In genomic region chr13:25778808-25779207, GRCh38 we compare ENCODE assay signal across 15 cellular contexts.
"Had no signal": no experiment of that assay in that cellular context is flagged by ENCODE, and none has a peak within 500 bp of the region (broad histone marks: within the 10 kb centered on the region; RNA-seq: fewer than 3 reads in every experiment).

No MANE protein-coding gene starts in this region.

- ATAC-seq: activated naive CD8-positive, alpha-beta T cell treated with anti-CD3 and anti-CD28 coated beads, Interleukin-2, amount 50 U/mL, for 24 hours; left lung; naive thymus-derived CD8-positive, alpha-beta T cell; stimulated activated naive B cell treated with anti-CD40 and anti-IgM and Interleukin-4, amounts not matched to agents 10 μg/mL and 1 μg/mL and 100 μg/mL, for 72 hours had no signal

- H3K27me3 Mint-ChIP-seq: activated naive CD8-positive, alpha-beta T cell treated with anti-CD3 and anti-CD28 coated beads, Interleukin-2, amount 50 U/mL, for 24 hours; naive thymus-derived CD8-positive, alpha-beta T cell had no signal

- H3K36me3 Mint-ChIP-seq: naive thymus-derived CD8-positive, alpha-beta T cell; stimulated activated naive B cell treated with anti-CD40 and anti-IgM and Interleukin-4, amounts not matched to agents 10 μg/mL and 1 μg/mL and 100 μg/mL, for 72 hours had no signal

- H3K4me3 Mint-ChIP-seq: activated naive CD4-positive, alpha-beta T cell treated with anti-CD3 and anti-CD28 coated beads for 36 hours; activated naive CD8-positive, alpha-beta T cell treated with anti-CD3 and anti-CD28 coated beads, Interleukin-2, amount 50 U/mL, for 24 hours; naive thymus-derived CD8-positive, alpha-beta T cell; stimulated activated naive B cell treated with anti-CD40 and anti-IgM and Interleukin-4, amounts not matched to agents 10 μg/mL and 1 μg/mL and 100 μg/mL, for 72 hours had no signal

- H3K27ac Mint-ChIP-seq: activated naive CD4-positive, alpha-beta T cell treated with anti-CD3 and anti-CD28 coated beads for 36 hours; activated naive CD8-positive, alpha-beta T cell treated with anti-CD3 and anti-CD28 coated beads, Interleukin-2, amount 50 U/mL, for 24 hours; activated T-helper 2 cell treated with anti-CD3 and anti-CD28 coated beads, Interferon-gamma antibody, Interleukin-2, Interleukin-4, amounts not matched to agents 10 μg/mL and 5 μg/mL and 100 μg/mL, durations not matched to agents 14 hours and 24 hours and 36 hours; naive thymus-derived CD8-positive, alpha-beta T cell; stimulated activated naive B cell treated with anti-CD40 and anti-IgM and Interleukin-4, amounts not matched to agents 10 μg/mL and 1 μg/mL and 100 μg/mL, for 72 hours had no signal

- H3K9me3 Mint-ChIP-seq: activated naive CD4-positive, alpha-beta T cell treated with anti-CD3 and anti-CD28 coated beads for 36 hours; activated naive CD8-positive, alpha-beta T cell treated with anti-CD3 and anti-CD28 coated beads, Interleukin-2, amount 50 U/mL, for 24 hours; activated T-helper 2 cell treated with anti-CD3 and anti-CD28 coated beads, Interferon-gamma antibody, Interleukin-2, Interleukin-4, amounts not matched to agents 10 μg/mL and 5 μg/mL and 100 μg/mL, durations not matched to agents 14 hours and 24 hours and 36 hours; naive thymus-derived CD8-positive, alpha-beta T cell; stimulated activated naive B cell treated with anti-CD40 and anti-IgM and Interleukin-4, amounts not matched to agents 10 μg/mL and 1 μg/mL and 100 μg/mL, for 72 hours had no signal

- H3K4me1 Mint-ChIP-seq: activated naive CD8-positive, alpha-beta T cell treated with anti-CD3 and anti-CD28 coated beads, Interleukin-2, amount 50 U/mL, for 24 hours; naive thymus-derived CD8-positive, alpha-beta T cell; stimulated activated naive B cell treated with anti-CD40 and anti-IgM and Interleukin-4, amounts not matched to agents 10 μg/mL and 1 μg/mL and 100 μg/mL, for 72 hours had no signal

- DNase-seq: activated CD4-positive, alpha-beta T cell treated with anti-CD3 and anti-CD28 coated beads for 1 hour; activated CD4-positive, alpha-beta T cell treated with anti-CD3 and anti-CD28 coated beads, Interleukin-2, amount 50 U/mL, for 4 hours; activated naive CD4-positive, alpha-beta T cell treated with anti-CD3 and anti-CD28 coated beads for 36 hours; activated naive CD8-positive, alpha-beta T cell treated with anti-CD3 and anti-CD28 coated beads, Interleukin-2, amount 50 U/mL, for 24 hours; activated T-cell treated with anti-CD3 and anti-CD28 coated beads for 4 hours; aorta; erythroblast; left lung; naive thymus-derived CD8-positive, alpha-beta T cell; nucleus accumbens; stimulated activated CD4-positive, alpha-beta T cell treated with anti-CD3 and anti-CD28 coated beads, Interleukin-15, amount 100 ng/mL, for 24 hours; stimulated activated CD4-positive, alpha-beta T cell treated with anti-CD3 and anti-CD28 coated beads, Interleukin-4, amount 100 ng/mL, for 1 hour; stimulated activated naive B cell treated with anti-CD40 and anti-IgM and Interleukin-4, amounts not matched to agents 10 μg/mL and 1 μg/mL and 100 μg/mL, for 72 hours; tibial artery had no signal
